In the genomic region with DNA sequence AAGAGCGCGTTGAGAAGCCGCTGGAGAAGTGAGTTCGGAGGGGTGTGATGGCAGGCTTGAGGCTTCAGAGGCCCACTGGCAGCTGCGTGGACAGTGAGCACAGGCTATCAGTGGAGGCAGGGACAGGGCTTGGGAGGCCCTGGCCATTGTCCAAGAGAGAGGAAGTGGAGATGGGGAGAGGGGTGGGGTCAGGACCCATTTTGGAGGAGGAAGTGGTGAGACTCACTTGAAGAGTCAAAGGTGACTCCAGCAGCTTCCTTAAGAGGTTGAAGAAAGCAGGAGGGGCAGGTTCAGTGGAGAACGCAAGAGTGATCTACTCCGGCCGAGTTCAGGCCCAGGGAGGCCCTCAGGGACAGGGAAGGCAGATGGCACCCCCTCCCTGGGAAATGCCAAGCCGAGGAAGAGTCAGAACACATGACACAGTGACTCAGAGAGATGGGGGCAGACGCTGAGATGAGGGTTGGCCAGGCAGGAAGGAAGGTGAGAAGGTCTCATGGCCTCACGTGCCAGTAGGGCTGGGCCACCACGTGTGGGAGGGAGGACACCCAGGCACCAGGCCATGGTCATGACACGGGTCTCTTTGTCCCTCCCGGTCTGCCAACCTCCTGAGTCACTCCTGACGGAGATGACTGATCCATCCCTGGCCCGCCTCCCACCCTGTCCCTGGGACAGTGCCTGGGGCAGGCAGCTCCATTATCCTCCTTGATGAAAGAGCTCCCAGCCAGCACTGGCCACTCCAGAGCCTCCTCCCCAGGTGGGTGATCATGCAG, we compare ENCODE assay signal across 8 cellular contexts. TPM values are rescaled to one million over a fixed set of nuclear protein-coding genes. Genes with fewer than 3 reads are reported as not detected.
DNase-seq lines count a peak whose midpoint lies in the region; ATAC-seq lines count a peak whose summit lies in the region.

No MANE protein-coding gene starts in this region.

- ATAC-seq in activated CD4-positive, CD25-positive, alpha-beta regulatory T cell treated with anti-CD3 and anti-CD28 coated beads, Interleukin-2, amount 50 U/mL, for 24 hours, result peak; percentile 25 to 41
- ATAC-seq in activated T-helper 17 cell treated with anti-CD3 and anti-CD28 coated beads, Interleukin-2, amount 50 U/mL, for 72 hours (replicated peaks), result peak; percentile 71
- peak; percentile 63 for ATAC-seq in stimulated activated memory B cell treated with anti-CD40 and anti-IgM and Interleukin-4, amounts not matched to agents 10 μg/mL and 1 μg/mL and 100 μg/mL, for 72 hours

- H3K36me3 Mint-ChIP-seq in activated T-helper 17 cell treated with anti-CD3 and anti-CD28 coated beads, Interleukin-2, amount 50 U/mL, for 72 hours (ENCODE audit: low read depth), result no peaks in the 10 kb centered on the region
- H3K36me3 Mint-ChIP-seq in stimulated activated memory B cell treated with anti-CD40 and anti-IgM and Interleukin-4, amounts not matched to agents 10 μg/mL and 1 μg/mL and 100 μg/mL, for 72 hours, result no peaks in the 10 kb centered on the region

- peak overlapping the region; percentile 75 for H3K27ac Mint-ChIP-seq in activated T-helper 17 cell treated with anti-CD3 and anti-CD28 coated beads, Interleukin-2, amount 50 U/mL, for 72 hours
- peak overlapping the region; percentile 78 for H3K27ac Mint-ChIP-seq in stimulated activated memory B cell treated with anti-CD40 and anti-IgM and Interleukin-4, amounts not matched to agents 10 μg/mL and 1 μg/mL and 100 μg/mL, for 72 hours

- no peak for DNase-seq in activated CD4-positive, CD25-positive, alpha-beta regulatory T cell treated with anti-CD3 and anti-CD28 coated beads, Interleukin-2, amount 50 U/mL, for 72 hours
- peak; percentile 22 for DNase-seq in iPS-NIHi11 (ENCODE audit: low spot score)
- DNase-seq in NCI-H69 (lab: John Stamatoyannopoulos, UW), result no peak
- no peak for DNase-seq in germinal center (ENCODE audit: low spot score)
- no peak for DNase-seq in activated gamma-delta T cell treated with Interleukin-2 at 50 U/mL for 16 hours

- H3K4me3 Mint-ChIP-seq in activated T-helper 17 cell treated with anti-CD3 and anti-CD28 coated beads, Interleukin-2, amount 50 U/mL, for 72 hours, result no peak overlapping the region
- peak overlapping the region; percentile 38 for H3K4me3 Mint-ChIP-seq in stimulated activated memory B cell treated with anti-CD40 and anti-IgM and Interleukin-4, amounts not matched to agents 10 μg/mL and 1 μg/mL and 100 μg/mL, for 72 hours

- peaks cover 5% of the 10 kb centered on the region for H3K4me1 Mint-ChIP-seq in activated T-helper 17 cell treated with anti-CD3 and anti-CD28 coated beads, Interleukin-2, amount 50 U/mL, for 72 hours
- H3K4me1 Mint-ChIP-seq in stimulated activated memory B cell treated with anti-CD40 and anti-IgM and Interleukin-4, amounts not matched to agents 10 μg/mL and 1 μg/mL and 100 μg/mL, for 72 hours, result peaks cover 90% of the 10 kb centered on the region

- H3K9me3 Mint-ChIP-seq in activated T-helper 17 cell treated with anti-CD3 and anti-CD28 coated beads, Interleukin-2, amount 50 U/mL, for 72 hours, result no peaks in the 10 kb centered on the region
- peaks cover 2% of the 10 kb centered on the region for H3K9me3 Mint-ChIP-seq in stimulated activated memory B cell treated with anti-CD40 and anti-IgM and Interleukin-4, amounts not matched to agents 10 μg/mL and 1 μg/mL and 100 μg/mL, for 72 hours

- peaks cover 3% of the 10 kb centered on the region for H3K27me3 Mint-ChIP-seq in activated T-helper 17 cell treated with anti-CD3 and anti-CD28 coated beads, Interleukin-2, amount 50 U/mL, for 72 hours
- no peaks in the 10 kb centered on the region for H3K27me3 Mint-ChIP-seq in stimulated activated memory B cell treated with anti-CD40 and anti-IgM and Interleukin-4, amounts not matched to agents 10 μg/mL and 1 μg/mL and 100 μg/mL, for 72 hours

RNA-seq across cellular contexts. Expression of gene CD22, which starts 10.1 kb away (rescaled TPM):
- 10 to 100 TPM in 1 of 2 donors, 1 to 10 TPM in 1; 5.3 to 11.7 TPM for total RNA-seq in activated T-helper 17 cell treated with anti-CD3 and anti-CD28 coated beads, Interleukin-2, amount 50 U/mL, for 72 hours

RNA-seq across cellular contexts. Expression of gene MAG, which starts 26.9 kb away (rescaled TPM):
- under 1 TPM; 0.24 to 0.50 TPM for total RNA-seq in activated T-helper 17 cell treated with anti-CD3 and anti-CD28 coated beads, Interleukin-2, amount 50 U/mL, for 72 hours

RNA-seq across cellular contexts. Expression of gene FFAR1, which starts 28.8 kb away (rescaled TPM):
- total RNA-seq in activated T-helper 17 cell treated with anti-CD3 and anti-CD28 coated beads, Interleukin-2, amount 50 U/mL, for 72 hours, result under 1 TPM; 0.42 to 0.54 TPM

RNA-seq across cellular contexts. Expression of gene HAMP, which starts 36.5 kb away (rescaled TPM):
- total RNA-seq in activated T-helper 17 cell treated with anti-CD3 and anti-CD28 coated beads, Interleukin-2, amount 50 U/mL, for 72 hours, result under 1 TPM; 0.11 to 0.22 TPM

RNA-seq across cellular contexts. Expression of gene FFAR3, which starts 39.4 kb away (rescaled TPM):
- 1 to 10 TPM; 1.7 to 2.3 TPM for total RNA-seq in activated T-helper 17 cell treated with anti-CD3 and anti-CD28 coated beads, Interleukin-2, amount 50 U/mL, for 72 hours
